ENCODE assay signal across 22 cellular contexts in genomic region chr11:33928564-33928963, GRCh38. TPM values are rescaled to one million over a fixed set of nuclear protein-coding genes. Genes with fewer than 3 reads are reported as not detected.
"Had no signal": no experiment of that assay in that cellular context is flagged by ENCODE, and none has a peak within 500 bp of the region (broad histone marks: within the 10 kb centered on the region; RNA-seq: fewer than 3 reads in every experiment).

No MANE protein-coding gene starts in this region.

- FAIRE-seq: RCC 7860 had no signal

- H3K9ac ChIP-seq: SK-N-SH had no signal

- ATAC-seq: T-cell had no signal

- H3K4me3 Mint-ChIP-seq: T-cell had no signal

- H3K4me2 ChIP-seq: SK-N-SH had no signal

- H3K36me3 Mint-ChIP-seq: T-cell had no signal

- DNase-seq: Karpas-422, KG1, MM.1S, NCI-H1092 treated with DMSO at 0.1 percent for 48 hours, NCI-H1436, NCI-H187, NCI-H2029, NCI-H2081 treated with DMSO at 0.1 percent for 48 hours, NCI-H2171, NCI-H226, NCI-H446, NCI-H510A, NCI-H524 treated with DMSO at 0.1 percent for 48 hours, NCI-H69, NCI-H774, Right ventricle myocardium superior, RPMI8226, SK-N-SH, SW 1271, T-cell had no signal

- H3K27ac Mint-ChIP-seq: T-cell had no signal

RNA-seq across cellular contexts. Expression of gene LMO2, which starts 36.7 kb away (rescaled TPM):
- total RNA-seq: SK-MEL-5 had no signal
